ENCODE assay signal across 3 cellular contexts in the genomic region with DNA sequence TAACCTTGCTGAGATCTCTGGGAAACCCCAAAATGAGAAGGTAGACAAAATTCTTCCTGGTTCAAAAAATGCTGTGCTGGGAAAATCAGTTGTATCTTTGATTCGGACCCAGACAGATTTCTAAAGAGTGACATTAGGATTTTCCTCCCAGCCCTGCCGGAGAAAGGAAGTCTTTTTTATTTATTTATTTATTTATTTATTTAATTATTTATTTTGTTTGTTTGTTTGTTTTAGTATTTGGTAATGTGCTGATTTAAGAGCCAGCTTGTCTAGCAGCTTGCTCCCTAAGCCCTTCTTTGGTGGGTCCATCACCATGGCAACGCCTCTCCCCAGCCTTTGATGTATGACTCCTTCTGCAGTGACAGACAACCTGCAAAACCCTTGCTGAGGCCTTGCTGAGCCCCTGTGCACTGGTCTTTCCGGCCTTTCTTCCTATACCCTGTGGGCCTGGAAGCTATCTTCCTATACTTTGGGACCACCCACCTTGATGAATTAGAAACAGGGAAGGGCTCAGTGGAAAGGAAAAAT.
TF ChIP-seq lines count a peak whose summit lies in the region.

No MANE protein-coding gene starts in this region.

TF ChIP-seq in SK-N-SH, 30 proteins besides CTCF, POLR2A, EP300 and RAD21 (continued from another document):
- TF ChIP-seq, protein P1, sequence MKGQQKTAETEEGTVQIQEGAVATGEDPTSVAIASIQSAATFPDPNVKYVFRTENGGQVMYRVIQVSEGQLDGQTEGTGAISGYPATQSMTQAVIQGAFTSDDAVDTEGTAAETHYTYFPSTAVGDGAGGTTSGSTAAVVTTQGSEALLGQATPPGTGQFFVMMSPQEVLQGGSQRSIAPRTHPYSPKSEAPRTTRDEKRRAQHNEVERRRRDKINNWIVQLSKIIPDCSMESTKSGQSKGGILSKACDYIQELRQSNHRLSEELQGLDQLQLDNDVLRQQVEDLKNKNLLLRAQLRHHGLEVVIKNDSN (IDR thresholded peaks at IDR 0.05; ENCODE audit: borderline replicate concordance, low read depth) = no peak
- TF ChIP-seq MXI1 (IDR thresholded peaks at IDR 0.05; ENCODE audit: low read depth, low read length) (no peak), MEF2A (IDR thresholded peaks at IDR 0.05; ENCODE audit: borderline replicate concordance, low read depth) (no peak), NRF1 (IDR thresholded peaks at IDR 0.05; ENCODE audit: low read depth, low read length) (no peak), CHD2 (IDR thresholded peaks at IDR 0.05; ENCODE audit: low read length, partially characterized antibody) (no peak)
- TF ChIP-seq, protein P2, sequence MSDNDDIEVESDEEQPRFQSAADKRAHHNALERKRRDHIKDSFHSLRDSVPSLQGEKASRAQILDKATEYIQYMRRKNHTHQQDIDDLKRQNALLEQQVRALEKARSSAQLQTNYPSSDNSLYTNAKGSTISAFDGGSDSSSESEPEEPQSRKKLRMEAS (IDR thresholded peaks at IDR 0.05; ENCODE audit: low read depth) = no peak
- TF ChIP-seq, protein P3, sequence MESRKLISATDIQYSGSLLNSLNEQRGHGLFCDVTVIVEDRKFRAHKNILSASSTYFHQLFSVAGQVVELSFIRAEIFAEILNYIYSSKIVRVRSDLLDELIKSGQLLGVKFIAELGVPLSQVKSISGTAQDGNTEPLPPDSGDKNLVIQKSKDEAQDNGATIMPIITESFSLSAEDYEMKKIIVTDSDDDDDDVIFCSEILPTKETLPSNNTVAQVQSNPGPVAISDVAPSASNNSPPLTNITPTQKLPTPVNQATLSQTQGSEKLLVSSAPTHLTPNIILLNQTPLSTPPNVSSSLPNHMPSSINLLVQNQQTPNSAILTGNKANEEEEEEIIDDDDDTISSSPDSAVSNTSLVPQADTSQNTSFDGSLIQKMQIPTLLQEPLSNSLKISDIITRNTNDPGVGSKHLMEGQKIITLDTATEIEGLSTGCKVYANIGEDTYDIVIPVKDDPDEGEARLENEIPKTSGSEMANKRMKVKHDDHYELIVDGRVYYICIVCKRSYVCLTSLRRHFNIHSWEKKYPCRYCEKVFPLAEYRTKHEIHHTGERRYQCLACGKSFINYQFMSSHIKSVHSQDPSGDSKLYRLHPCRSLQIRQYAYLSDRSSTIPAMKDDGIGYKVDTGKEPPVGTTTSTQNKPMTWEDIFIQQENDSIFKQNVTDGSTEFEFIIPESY (IDR thresholded peaks at IDR 0.05; ENCODE audit: borderline replicate concordance, low read depth) = no peak

TF ChIP-seq in SK-N-SH treated with all-trans-retinoic acid at 6 μM for 48 hours, 23 proteins besides CTCF, POLR2A, EP300 and RAD21 (continued from another document):
- TF ChIP-seq ESRRG (CRISPR knock-in tag; IDR thresholded peaks at IDR 0.05) = no peak
- TF ChIP-seq RARB (CRISPR knock-in tag; IDR thresholded peaks at IDR 0.05) = no peak
- TF ChIP-seq, protein P4, sequence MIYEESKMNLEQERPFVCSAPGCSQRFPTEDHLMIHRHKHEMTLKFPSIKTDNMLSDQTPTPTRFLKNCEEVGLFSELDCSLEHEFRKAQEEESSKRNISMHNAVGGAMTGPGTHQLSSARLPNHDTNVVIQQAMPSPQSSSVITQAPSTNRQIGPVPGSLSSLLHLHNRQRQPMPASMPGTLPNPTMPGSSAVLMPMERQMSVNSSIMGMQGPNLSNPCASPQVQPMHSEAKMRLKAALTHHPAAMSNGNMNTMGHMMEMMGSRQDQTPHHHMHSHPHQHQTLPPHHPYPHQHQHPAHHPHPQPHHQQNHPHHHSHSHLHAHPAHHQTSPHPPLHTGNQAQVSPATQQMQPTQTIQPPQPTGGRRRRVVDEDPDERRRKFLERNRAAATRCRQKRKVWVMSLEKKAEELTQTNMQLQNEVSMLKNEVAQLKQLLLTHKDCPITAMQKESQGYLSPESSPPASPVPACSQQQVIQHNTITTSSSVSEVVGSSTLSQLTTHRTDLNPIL (CRISPR knock-in tag; IDR thresholded peaks at IDR 0.05; ENCODE audit: low read depth) = no peak
- TF ChIP-seq GLIS3 (CRISPR knock-in tag; IDR thresholded peaks at IDR 0.05) = no peak
- no peak for TF ChIP-seq ZNF565 (CRISPR knock-in tag; conservative IDR thresholded peaks at IDR 0.05; ENCODE audit: low read depth)
- no peak for TF ChIP-seq OSR1 (CRISPR knock-in tag; IDR thresholded peaks at IDR 0.05)
- TF ChIP-seq ZNF8 (CRISPR knock-in tag; IDR thresholded peaks at IDR 0.05) = no peak
- TF ChIP-seq, protein P5, sequence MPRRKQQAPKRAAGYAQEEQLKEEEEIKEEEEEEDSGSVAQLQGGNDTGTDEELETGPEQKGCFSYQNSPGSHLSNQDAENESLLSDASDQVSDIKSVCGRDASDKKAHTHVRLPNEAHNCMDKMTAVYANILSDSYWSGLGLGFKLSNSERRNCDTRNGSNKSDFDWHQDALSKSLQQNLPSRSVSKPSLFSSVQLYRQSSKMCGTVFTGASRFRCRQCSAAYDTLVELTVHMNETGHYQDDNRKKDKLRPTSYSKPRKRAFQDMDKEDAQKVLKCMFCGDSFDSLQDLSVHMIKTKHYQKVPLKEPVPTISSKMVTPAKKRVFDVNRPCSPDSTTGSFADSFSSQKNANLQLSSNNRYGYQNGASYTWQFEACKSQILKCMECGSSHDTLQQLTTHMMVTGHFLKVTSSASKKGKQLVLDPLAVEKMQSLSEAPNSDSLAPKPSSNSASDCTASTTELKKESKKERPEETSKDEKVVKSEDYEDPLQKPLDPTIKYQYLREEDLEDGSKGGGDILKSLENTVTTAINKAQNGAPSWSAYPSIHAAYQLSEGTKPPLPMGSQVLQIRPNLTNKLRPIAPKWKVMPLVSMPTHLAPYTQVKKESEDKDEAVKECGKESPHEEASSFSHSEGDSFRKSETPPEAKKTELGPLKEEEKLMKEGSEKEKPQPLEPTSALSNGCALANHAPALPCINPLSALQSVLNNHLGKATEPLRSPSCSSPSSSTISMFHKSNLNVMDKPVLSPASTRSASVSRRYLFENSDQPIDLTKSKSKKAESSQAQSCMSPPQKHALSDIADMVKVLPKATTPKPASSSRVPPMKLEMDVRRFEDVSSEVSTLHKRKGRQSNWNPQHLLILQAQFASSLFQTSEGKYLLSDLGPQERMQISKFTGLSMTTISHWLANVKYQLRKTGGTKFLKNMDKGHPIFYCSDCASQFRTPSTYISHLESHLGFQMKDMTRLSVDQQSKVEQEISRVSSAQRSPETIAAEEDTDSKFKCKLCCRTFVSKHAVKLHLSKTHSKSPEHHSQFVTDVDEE (CRISPR knock-in tag; IDR thresholded peaks at IDR 0.05) = no peak
- TF ChIP-seq, protein P6, sequence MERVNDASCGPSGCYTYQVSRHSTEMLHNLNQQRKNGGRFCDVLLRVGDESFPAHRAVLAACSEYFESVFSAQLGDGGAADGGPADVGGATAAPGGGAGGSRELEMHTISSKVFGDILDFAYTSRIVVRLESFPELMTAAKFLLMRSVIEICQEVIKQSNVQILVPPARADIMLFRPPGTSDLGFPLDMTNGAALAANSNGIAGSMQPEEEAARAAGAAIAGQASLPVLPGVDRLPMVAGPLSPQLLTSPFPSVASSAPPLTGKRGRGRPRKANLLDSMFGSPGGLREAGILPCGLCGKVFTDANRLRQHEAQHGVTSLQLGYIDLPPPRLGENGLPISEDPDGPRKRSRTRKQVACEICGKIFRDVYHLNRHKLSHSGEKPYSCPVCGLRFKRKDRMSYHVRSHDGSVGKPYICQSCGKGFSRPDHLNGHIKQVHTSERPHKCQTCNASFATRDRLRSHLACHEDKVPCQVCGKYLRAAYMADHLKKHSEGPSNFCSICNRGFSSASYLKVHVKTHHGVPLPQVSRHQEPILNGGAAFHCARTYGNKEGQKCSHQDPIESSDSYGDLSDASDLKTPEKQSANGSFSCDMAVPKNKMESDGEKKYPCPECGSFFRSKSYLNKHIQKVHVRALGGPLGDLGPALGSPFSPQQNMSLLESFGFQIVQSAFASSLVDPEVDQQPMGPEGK (CRISPR knock-in tag; IDR thresholded peaks at IDR 0.05; ENCODE audit: borderline replicate concordance) = no peak
- no peak for TF ChIP-seq ZFP30 (CRISPR knock-in tag; IDR thresholded peaks at IDR 0.05)

TF ChIP-seq in HEK293, 187 proteins besides CTCF, POLR2A, EP300 and RAD21 (continued from another document and continues in another):
- TF ChIP-seq, protein P7, sequence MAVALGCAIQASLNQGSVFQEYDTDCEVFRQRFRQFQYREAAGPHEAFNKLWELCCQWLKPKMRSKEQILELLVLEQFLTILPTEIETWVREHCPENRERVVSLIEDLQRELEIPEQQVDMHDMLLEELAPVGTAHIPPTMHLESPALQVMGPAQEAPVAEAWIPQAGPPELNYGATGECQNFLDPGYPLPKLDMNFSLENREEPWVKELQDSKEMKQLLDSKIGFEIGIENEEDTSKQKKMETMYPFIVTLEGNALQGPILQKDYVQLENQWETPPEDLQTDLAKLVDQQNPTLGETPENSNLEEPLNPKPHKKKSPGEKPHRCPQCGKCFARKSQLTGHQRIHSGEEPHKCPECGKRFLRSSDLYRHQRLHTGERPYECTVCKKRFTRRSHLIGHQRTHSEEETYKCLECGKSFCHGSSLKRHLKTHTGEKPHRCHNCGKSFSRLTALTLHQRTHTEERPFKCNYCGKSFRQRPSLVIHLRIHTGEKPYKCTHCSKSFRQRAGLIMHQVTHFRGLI (tag by site-specific recombination; IDR thresholded peaks at IDR 0.05) = no peak
- TF ChIP-seq ZNF549 (tag by site-specific recombination; IDR thresholded peaks at IDR 0.05) (no peak), ZNF366 (tag by site-specific recombination; conservative IDR thresholded peaks at IDR 0.05) (no peak), ZNF426 (tag by site-specific recombination; IDR thresholded peaks at IDR 0.05) (peak; percentile 73), EGR2 (tag by site-specific recombination; IDR thresholded peaks at IDR 0.05; ENCODE audit: low read depth) (no peak), ZNF433 (tag by site-specific recombination; IDR thresholded peaks at IDR 0.05; ENCODE audit: low read depth) (0 out of 2 replicates have a peak, but pooled peaks have one; percentile 29), ZNF623 (tag by site-specific recombination; IDR thresholded peaks at IDR 0.05) (peak; percentile 66), ZNF394 (tag by site-specific recombination; IDR thresholded peaks at IDR 0.05; ENCODE audit: borderline replicate concordance) (peak; percentile 80; the same call in 1 of the 2 replicates), ZFHX2 (tag by site-specific recombination; conservative IDR thresholded peaks at IDR 0.05) (no peak), ZNF768 (tag by site-specific recombination; IDR thresholded peaks at IDR 0.05) (no peak), ZNF266 (tag by site-specific recombination; IDR thresholded peaks at IDR 0.05; ENCODE audit: low read depth) (peak; percentile 72), ZXDB (tag by site-specific recombination; IDR thresholded peaks at IDR 0.05) (0 out of 2 replicates have a peak, but pooled peaks have one; percentile 23)
- TF ChIP-seq, protein P8, sequence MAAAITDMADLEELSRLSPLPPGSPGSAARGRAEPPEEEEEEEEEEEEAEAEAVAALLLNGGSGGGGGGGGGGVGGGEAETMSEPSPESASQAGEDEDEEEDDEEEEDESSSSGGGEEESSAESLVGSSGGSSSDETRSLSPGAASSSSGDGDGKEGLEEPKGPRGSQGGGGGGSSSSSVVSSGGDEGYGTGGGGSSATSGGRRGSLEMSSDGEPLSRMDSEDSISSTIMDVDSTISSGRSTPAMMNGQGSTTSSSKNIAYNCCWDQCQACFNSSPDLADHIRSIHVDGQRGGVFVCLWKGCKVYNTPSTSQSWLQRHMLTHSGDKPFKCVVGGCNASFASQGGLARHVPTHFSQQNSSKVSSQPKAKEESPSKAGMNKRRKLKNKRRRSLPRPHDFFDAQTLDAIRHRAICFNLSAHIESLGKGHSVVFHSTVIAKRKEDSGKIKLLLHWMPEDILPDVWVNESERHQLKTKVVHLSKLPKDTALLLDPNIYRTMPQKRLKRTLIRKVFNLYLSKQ (tag by site-specific recombination; IDR thresholded peaks at IDR 0.05; ENCODE audit: borderline replicate concordance) = no peak
- TF ChIP-seq, protein P9, sequence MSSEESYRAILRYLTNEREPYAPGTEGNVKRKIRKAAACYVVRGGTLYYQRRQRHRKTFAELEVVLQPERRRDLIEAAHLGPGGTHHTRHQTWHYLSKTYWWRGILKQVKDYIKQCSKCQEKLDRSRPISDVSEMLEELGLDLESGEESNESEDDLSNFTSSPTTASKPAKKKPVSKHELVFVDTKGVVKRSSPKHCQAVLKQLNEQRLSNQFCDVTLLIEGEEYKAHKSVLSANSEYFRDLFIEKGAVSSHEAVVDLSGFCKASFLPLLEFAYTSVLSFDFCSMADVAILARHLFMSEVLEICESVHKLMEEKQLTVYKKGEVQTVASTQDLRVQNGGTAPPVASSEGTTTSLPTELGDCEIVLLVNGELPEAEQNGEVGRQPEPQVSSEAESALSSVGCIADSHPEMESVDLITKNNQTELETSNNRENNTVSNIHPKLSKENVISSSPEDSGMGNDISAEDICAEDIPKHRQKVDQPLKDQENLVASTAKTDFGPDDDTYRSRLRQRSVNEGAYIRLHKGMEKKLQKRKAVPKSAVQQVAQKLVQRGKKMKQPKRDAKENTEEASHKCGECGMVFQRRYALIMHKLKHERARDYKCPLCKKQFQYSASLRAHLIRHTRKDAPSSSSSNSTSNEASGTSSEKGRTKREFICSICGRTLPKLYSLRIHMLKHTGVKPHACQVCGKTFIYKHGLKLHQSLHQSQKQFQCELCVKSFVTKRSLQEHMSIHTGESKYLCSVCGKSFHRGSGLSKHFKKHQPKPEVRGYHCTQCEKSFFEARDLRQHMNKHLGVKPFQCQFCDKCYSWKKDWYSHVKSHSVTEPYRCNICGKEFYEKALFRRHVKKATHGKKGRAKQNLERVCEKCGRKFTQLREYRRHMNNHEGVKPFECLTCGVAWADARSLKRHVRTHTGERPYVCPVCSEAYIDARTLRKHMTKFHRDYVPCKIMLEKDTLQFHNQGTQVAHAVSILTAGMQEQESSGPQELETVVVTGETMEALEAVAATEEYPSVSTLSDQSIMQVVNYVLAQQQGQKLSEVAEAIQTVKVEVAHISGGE (tag by site-specific recombination; conservative IDR thresholded peaks at IDR 0.05; ENCODE audit: low read depth) = peak; percentile 72
- TF ChIP-seq, protein P10, sequence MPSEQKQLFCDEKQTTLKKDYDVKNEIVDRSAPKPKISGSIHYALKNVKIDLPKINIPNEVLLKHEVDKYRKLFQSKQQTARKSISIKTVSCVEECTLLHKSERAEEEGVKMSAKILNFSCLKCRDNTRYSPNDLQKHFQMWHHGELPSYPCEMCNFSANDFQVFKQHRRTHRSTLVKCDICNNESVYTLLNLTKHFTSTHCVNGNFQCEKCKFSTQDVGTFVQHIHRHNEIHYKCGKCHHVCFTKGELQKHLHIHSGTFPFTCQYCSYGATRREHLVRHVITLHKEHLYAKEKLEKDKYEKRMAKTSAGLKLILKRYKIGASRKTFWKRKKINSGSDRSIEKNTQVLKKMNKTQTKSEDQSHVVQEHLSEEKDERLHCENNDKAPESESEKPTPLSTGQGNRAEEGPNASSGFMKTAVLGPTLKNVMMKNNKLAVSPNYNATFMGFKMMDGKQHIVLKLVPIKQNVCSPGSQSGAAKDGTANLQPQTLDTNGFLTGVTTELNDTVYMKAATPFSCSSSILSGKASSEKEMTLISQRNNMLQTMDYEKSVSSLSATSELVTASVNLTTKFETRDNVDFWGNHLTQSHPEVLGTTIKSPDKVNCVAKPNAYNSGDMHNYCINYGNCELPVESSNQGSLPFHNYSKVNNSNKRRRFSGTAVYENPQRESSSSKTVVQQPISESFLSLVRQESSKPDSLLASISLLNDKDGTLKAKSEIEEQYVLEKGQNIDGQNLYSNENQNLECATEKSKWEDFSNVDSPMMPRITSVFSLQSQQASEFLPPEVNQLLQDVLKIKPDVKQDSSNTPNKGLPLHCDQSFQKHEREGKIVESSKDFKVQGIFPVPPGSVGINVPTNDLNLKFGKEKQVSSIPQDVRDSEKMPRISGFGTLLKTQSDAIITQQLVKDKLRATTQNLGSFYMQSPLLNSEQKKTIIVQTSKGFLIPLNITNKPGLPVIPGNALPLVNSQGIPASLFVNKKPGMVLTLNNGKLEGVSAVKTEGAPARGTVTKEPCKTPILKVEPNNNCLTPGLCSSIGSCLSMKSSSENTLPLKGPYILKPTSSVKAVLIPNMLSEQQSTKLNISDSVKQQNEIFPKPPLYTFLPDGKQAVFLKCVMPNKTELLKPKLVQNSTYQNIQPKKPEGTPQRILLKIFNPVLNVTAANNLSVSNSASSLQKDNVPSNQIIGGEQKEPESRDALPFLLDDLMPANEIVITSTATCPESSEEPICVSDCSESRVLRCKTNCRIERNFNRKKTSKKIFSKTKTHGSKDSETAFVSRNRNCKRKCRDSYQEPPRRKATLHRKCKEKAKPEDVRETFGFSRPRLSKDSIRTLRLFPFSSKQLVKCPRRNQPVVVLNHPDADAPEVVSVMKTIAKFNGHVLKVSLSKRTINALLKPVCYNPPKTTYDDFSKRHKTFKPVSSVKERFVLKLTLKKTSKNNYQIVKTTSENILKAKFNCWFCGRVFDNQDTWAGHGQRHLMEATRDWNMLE (tag by site-specific recombination; conservative IDR thresholded peaks at IDR 0.05; ENCODE audit: low read depth) = peak; percentile 86
